Comparison of ENCODE assay signal across 8 cellular contexts in genomic region chr14:31727797-31728196, GRCh38.
"Had no signal": no experiment of that assay in that cellular context is flagged by ENCODE, and none has a peak within 500 bp of the region (broad histone marks: within the 10 kb centered on the region; RNA-seq: fewer than 3 reads in every experiment).

No MANE protein-coding gene starts in this region.

- H3K4me1 ChIP-seq: HAP-1 had no signal

- ATAC-seq: HCT116, K562 had no signal

- DNase-seq: GM23248, GOT3, H7, HFFc6, KG1 had no signal

- H2AFZ ChIP-seq: GM23248 had no signal

- H3K4me3 ChIP-seq: GM23248, HAP-1, K562 had no signal

- H3K27ac ChIP-seq: GM23248 had no signal

- H3K36me3 ChIP-seq: HAP-1 had no signal

- H3K9me3 ChIP-seq: HAP-1 had no signal

- H3K9ac ChIP-seq: GM23248 had no signal

- FAIRE-seq: K562 had no signal
